22 cellular contexts compared by ENCODE assay signal in genomic region chr1:208164609-208165008, GRCh38.
"Had no signal": no experiment of that assay in that cellular context is flagged by ENCODE, and none has a peak within 500 bp of the region (broad histone marks: within the 10 kb centered on the region; RNA-seq: fewer than 3 reads in every experiment).

No MANE protein-coding gene starts in this region.

- H3K36me3 ChIP-seq: left ventricle myocardium inferior, thoracic aorta had no signal

- H3K9me3 ChIP-seq: left ventricle myocardium inferior, thoracic aorta had no signal

- H3K27ac ChIP-seq: coronary artery, foreskin keratinocyte, left ventricle myocardium inferior, thoracic aorta had no signal

- DNase-seq: activated B cell treated with CpG ODN at 0.5 μM for 24 hours; activated CD4-positive, alpha-beta T cell treated with anti-CD3 and anti-CD28 coated beads for 36 hours; activated CD4-positive, alpha-beta T cell treated with anti-CD3 and anti-CD28 coated beads, Interleukin-2, amount 50 U/mL, for 4 hours; activated CD8-positive, alpha-beta memory T cell treated with anti-CD3 and anti-CD28 coated beads for 24 hours; activated CD8-positive, alpha-beta memory T cell treated with anti-CD3 and anti-CD28 coated beads, Interleukin-2, amount 50 U/mL, for 48 hours; activated effector memory CD4-positive, alpha-beta T cell treated with Interleukin-2 at 50 U/mL for 16 hours; activated naive CD4-positive, alpha-beta T cell treated with anti-CD3 and anti-CD28 coated beads for 36 hours; activated naive CD8-positive, alpha-beta T cell treated with anti-CD3 and anti-CD28 coated beads, Interleukin-2, amount 10 ng/mL, durations not matched to agents 7 days and 5 days; activated T-cell treated with anti-CD3 and anti-CD28 coated beads, Interleukin-2, amount 50 U/mL, for 48 hours; cerebellar nuclear complex; foreskin keratinocyte; hippocampal formation; kidney glomerular epithelial cell; left ventricle myocardium inferior; mammary epithelial cell; midbrain; natural killer cell; retina; stimulated activated CD4-positive, alpha-beta T cell treated with anti-CD3 and anti-CD28 coated beads, Interleukin-4, amount 100 ng/mL, for 24 hours; stimulated activated naive CD4-positive, alpha-beta T cell treated with Interleukin-2 at 50 U/mL for 16 hours had no signal

- H3K4me3 ChIP-seq: coronary artery, left ventricle myocardium inferior, thoracic aorta had no signal

- ATAC-seq: activated CD4-positive, alpha-beta T cell treated with anti-CD3 and anti-CD28 coated beads for 36 hours; foreskin keratinocyte; natural killer cell had no signal

- H3K27me3 ChIP-seq: foreskin keratinocyte had no signal
